ENCODE assay signal across 8 cellular contexts in genomic region chr18:12038082-12038660, GRCh38. TPM values are rescaled to one million over a fixed set of nuclear protein-coding genes. Genes with fewer than 3 reads are reported as not detected.
A peak's percentile ranks its signal among the peaks of the same experiment; 100 is the strongest.
DNase-seq lines count a peak whose midpoint lies in the region; ATAC-seq and TF ChIP-seq lines count a peak whose summit lies in the region.

No MANE protein-coding gene starts in this region.

- H3K36me3 Mint-ChIP-seq in dendritic cell treated with granulocyte-macrophage colony-stimulating factor and Interleukin-4, amounts not matched to agents 40 ng/mL and 50 ng/mL, for 4 days (ENCODE audit: low read depth): peaks cover 5% of the 10 kb centered on the region

- no peaks in the 10 kb centered on the region for H3F3A ChIP-seq in SK-N-SH (replicated peaks; ENCODE audit: insufficient read depth)

- H3K9me3 ChIP-seq in SK-N-SH (no peaks in the 10 kb centered on the region), mucosa of rectum (ENCODE audit: control insufficient read depth in 2 of 2, low read length in 2 of 2) (no peaks in the 10 kb centered on the region), thymus (ENCODE audit: control insufficient read depth) (no peaks in the 10 kb centered on the region)

- DNase-seq in SK-N-SH (peak; percentile 43), cerebellar cortex (ENCODE audit: low spot score) (no peak), COLO829 (ENCODE audit: low spot score) (no peak)

- H3K9me2 ChIP-seq in SK-N-SH: no peaks in the 10 kb centered on the region

- H3K9ac ChIP-seq in SK-N-SH (no peak overlapping the region), mucosa of rectum (ENCODE audit: low read depth in 1 of 2, low read length in 2 of 2) (peak overlapping the region in 1 of 2 donors; percentile 72)

- intact Hi-C loops in dendritic cell treated with granulocyte-macrophage colony-stimulating factor and Interleukin-4, amounts not matched to agents 40 ng/mL and 50 ng/mL, for 4 days (cut with micrococcal nuclease): loop anchor here (1.0 kb wide), 1 partner anchor 101 kb away; no protein-coding TSS in a partner anchor

- CTCF ChIA-PET in SK-N-SH (lab: Yijun Ruan, JAX): interaction anchor here (0.5 to 6.2 kb wide), 46 partner anchors 8 to 1475 kb away, joined by 3 to 117 read pairs (median 4); partner anchors contain the start of gene IMPA2

- H3K27me3 Mint-ChIP-seq in dendritic cell treated with granulocyte-macrophage colony-stimulating factor and Interleukin-4, amounts not matched to agents 40 ng/mL and 50 ng/mL, for 4 days: peaks cover 17% of the 10 kb centered on the region

- peak overlapping the region; percentile 84; the same call in 1 of the 2 replicates for H3K4me2 ChIP-seq in SK-N-SH

- POLR2A ChIA-PET in SK-N-SH (lab: Yijun Ruan, JAX): no interaction called here

- peaks cover 62% of the 10 kb centered on the region for H3K27me3 ChIP-seq in SK-N-SH (ENCODE audit: insufficient read depth)
- no peaks in the 10 kb centered on the region for H3K27me3 ChIP-seq in mucosa of rectum (ENCODE audit: control insufficient read depth in 2 of 2, insufficient read depth in 2 of 2, low read length in 2 of 2)
- peaks cover 7% of the 10 kb centered on the region for H3K27me3 ChIP-seq in thymus (ENCODE audit: control insufficient read depth, insufficient read depth)

- H3K36me3 ChIP-seq in SK-N-SH (replicated peaks in 1 of 2; ENCODE audit: control insufficient read depth in 1 of 2, insufficient read depth in 2 of 2, low read length in 1 of 2) (no peaks in the 10 kb centered on the region), mucosa of rectum (ENCODE audit: control insufficient read depth in 2 of 2, insufficient read depth in 2 of 2, low read length in 2 of 2) (peaks cover 0 to 1% of the 10 kb centered on the region in 2 donors), thymus (ENCODE audit: control insufficient read depth, insufficient read depth) (no peaks in the 10 kb centered on the region)

- peak overlapping the region; percentile 82 for H3K27ac Mint-ChIP-seq in dendritic cell treated with granulocyte-macrophage colony-stimulating factor and Interleukin-4, amounts not matched to agents 40 ng/mL and 50 ng/mL, for 4 days

- TF ChIP-seq RAD21 in SK-N-SH (IDR thresholded peaks at IDR 0.05; ENCODE audit: low read length): no peak

- H3K79me2 ChIP-seq in SK-N-SH (ENCODE audit: insufficient read depth): no peaks in the 10 kb centered on the region

- ATAC-seq in GM19452 (IDR thresholded peaks at IDR 0.05; ENCODE audit: unreplicated experiment): peak; percentile 12
- ATAC-seq in HG03469 (IDR thresholded peaks at IDR 0.05; ENCODE audit: unreplicated experiment): no peak

- no peaks in the 10 kb centered on the region for H3K9me3 Mint-ChIP-seq in dendritic cell treated with granulocyte-macrophage colony-stimulating factor and Interleukin-4, amounts not matched to agents 40 ng/mL and 50 ng/mL, for 4 days

- H3K27ac ChIP-seq in SK-N-SH (ENCODE audit: low read depth in 2 of 2, low read length in 1 of 2): no peak overlapping the region
- H3K27ac ChIP-seq in mucosa of rectum (ENCODE audit: low read depth in 2 of 2, low read length in 2 of 2): no peak overlapping the region
- H3K27ac ChIP-seq in thymus (ENCODE audit: low read depth): no peak overlapping the region

- H3K4me3 ChIP-seq in SK-N-SH (ENCODE audit: low read depth in 2 of 2, low read length in 1 of 2): peak overlapping the region in 1 of 2 experiments; percentile 33; a peak in 1 of 4 replicates
- H3K4me3 ChIP-seq in mucosa of rectum (ENCODE audit: low read length in 2 of 2): peak overlapping the region; percentile 62 to 70
- peak overlapping the region; percentile 60 for H3K4me3 ChIP-seq in thymus (ENCODE audit: low read length)

- H4K20me1 ChIP-seq in SK-N-SH (ENCODE audit: insufficient read depth): no peaks in the 10 kb centered on the region

- no peak for TF ChIP-seq EP300 in SK-N-SH (IDR thresholded peaks at IDR 0.05; ENCODE audit: borderline replicate concordance in 1 of 2, low read depth in 1 of 2, low read length in 1 of 2)

- 45% methylated on average over 8 of the region's 30 CpGs for WGBS in SK-N-SH (ENCODE audit: low lambda C conversion rate)
- WGBS in thymus: 20% methylated on average over 30 of the region's 30 CpGs

- TF ChIP-seq CTCF in SK-N-SH (IDR thresholded peaks at IDR 0.05): no peak

- peaks cover 0 to 2% of the 10 kb centered on the region in 2 experiments; a peak in 1 of 4 replicates for H3K4me1 ChIP-seq in SK-N-SH (ENCODE audit: control insufficient read depth in 1 of 2, insufficient read depth in 2 of 2, low read depth in 1 of 2, low read length in 1 of 2)
- H3K4me1 ChIP-seq in mucosa of rectum (ENCODE audit: control insufficient read depth in 2 of 2, insufficient read depth in 2 of 2, low read length in 2 of 2): peaks cover 7 to 9% of the 10 kb centered on the region in 2 donors
- no peaks in the 10 kb centered on the region for H3K4me1 ChIP-seq in thymus (ENCODE audit: control insufficient read depth, insufficient read depth, low read length)

- H3K4me3 Mint-ChIP-seq in dendritic cell treated with granulocyte-macrophage colony-stimulating factor and Interleukin-4, amounts not matched to agents 40 ng/mL and 50 ng/mL, for 4 days: peak overlapping the region; percentile 67

- peaks cover 55% of the 10 kb centered on the region for H3K4me1 Mint-ChIP-seq in dendritic cell treated with granulocyte-macrophage colony-stimulating factor and Interleukin-4, amounts not matched to agents 40 ng/mL and 50 ng/mL, for 4 days (ENCODE audit: low read depth)

- no peak overlapping the region; the same call in 1 of the 2 replicates for H2AFZ ChIP-seq in SK-N-SH (ENCODE audit: low read depth)

TF ChIP-seq in SK-N-SH, 30 proteins besides CTCF, POLR2A, EP300 and RAD21 (continues in another document):
- TF ChIP-seq FOSL2 (IDR thresholded peaks at IDR 0.05; ENCODE audit: borderline replicate concordance, low read depth) (no peak), IRF3 (IDR thresholded peaks at IDR 0.05; ENCODE audit: low read depth, low read length) (no peak), FOXJ3 (CRISPR knock-in tag; IDR thresholded peaks at IDR 0.05) (no peak), GABPA (IDR thresholded peaks at IDR 0.05; ENCODE audit: low read depth) (no peak), ZBTB33 (IDR thresholded peaks at IDR 0.05; ENCODE audit: borderline replicate concordance, low read depth) (no peak), USF1 (IDR thresholded peaks at IDR 0.05; ENCODE audit: borderline replicate concordance, low read depth) (no peak), RFX5 (IDR thresholded peaks at IDR 0.05; ENCODE audit: low read length) (no peak), MXI1 (IDR thresholded peaks at IDR 0.05; ENCODE audit: low read depth, low read length) (no peak), CHD2 (IDR thresholded peaks at IDR 0.05; ENCODE audit: low read length, partially characterized antibody) (no peak), GATA2 (CRISPR knock-in tag; IDR thresholded peaks at IDR 0.05) (no peak), MAX (IDR thresholded peaks at IDR 0.05; ENCODE audit: low read depth) (no peak), JUND (IDR thresholded peaks at IDR 0.05) (no peak), POLR2AphosphoS5 (IDR thresholded peaks at IDR 0.05; ENCODE audit: low read depth, low read length) (no peak)

RNA-seq across cellular contexts. Expression of gene ANKRD62, which starts 55.5 kb away (rescaled TPM):
- not detected in 2 replicates for polyA plus RNA-seq in SK-N-SH (2012; rRNA removed)
- polyA plus RNA-seq in SK-N-SH (2012; cell fraction: cytosol; rRNA removed): not detected in 2 replicates
- polyA plus RNA-seq in SK-N-SH (2012; cell fraction: nucleus; rRNA removed): not detected in 2 replicates
- polyA plus RNA-seq in thymus: not detected

RNA-seq across cellular contexts. Expression of gene IMPA2, which starts 56.9 kb away (rescaled TPM):
- polyA plus RNA-seq in SK-N-SH (2012; rRNA removed): 0.18 TPM in 1 of 2 replicates, not detected in the other
- 0.07 and 0.13 TPM in 2 replicates for polyA plus RNA-seq in SK-N-SH (2012; cell fraction: cytosol; rRNA removed)
- 0.11 and 0.34 TPM in 2 replicates for polyA plus RNA-seq in SK-N-SH (2012; cell fraction: nucleus; rRNA removed)
- polyA plus RNA-seq in thymus: 19.5 TPM

Comparison
In these comparisons a context has a peak if more than half of its experiments do, and no peak if none do; other contexts are left out.
1. RNA of gene IMPA2, which starts 56.9 kb away (polyA plus RNA-seq): 19.5 TPM in thymus (single experiment); 0.07 to 0.34 TPM in SK-N-SH; every median in the first group is over 10 times any median in the second.